ENCODE assay signal across 2 cellular contexts in genomic region chr1:89305493-89305892, GRCh38.
TF ChIP-seq lines count a peak whose summit lies in the region.

No MANE protein-coding gene starts in this region.

TF ChIP-seq in IMR-90, 13 proteins besides CTCF, POLR2A, EP300 and RAD21:
- TF ChIP-seq CEBPB (IDR thresholded peaks at IDR 0.05; ENCODE audit: low read depth, low read length) (no peak), MXI1 (IDR thresholded peaks at IDR 0.05; ENCODE audit: borderline replicate concordance, low read depth, low read length) (no peak), MAFK (IDR thresholded peaks at IDR 0.05; ENCODE audit: low read depth, low read length) (peak; percentile 94), BHLHE40 (IDR thresholded peaks at IDR 0.05; ENCODE audit: low read depth, low read length) (no peak)
- TF ChIP-seq, protein P1, sequence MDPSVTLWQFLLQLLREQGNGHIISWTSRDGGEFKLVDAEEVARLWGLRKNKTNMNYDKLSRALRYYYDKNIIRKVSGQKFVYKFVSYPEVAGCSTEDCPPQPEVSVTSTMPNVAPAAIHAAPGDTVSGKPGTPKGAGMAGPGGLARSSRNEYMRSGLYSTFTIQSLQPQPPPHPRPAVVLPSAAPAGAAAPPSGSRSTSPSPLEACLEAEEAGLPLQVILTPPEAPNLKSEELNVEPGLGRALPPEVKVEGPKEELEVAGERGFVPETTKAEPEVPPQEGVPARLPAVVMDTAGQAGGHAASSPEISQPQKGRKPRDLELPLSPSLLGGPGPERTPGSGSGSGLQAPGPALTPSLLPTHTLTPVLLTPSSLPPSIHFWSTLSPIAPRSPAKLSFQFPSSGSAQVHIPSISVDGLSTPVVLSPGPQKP (IDR thresholded peaks at IDR 0.05; ENCODE audit: borderline replicate concordance, low read depth, low read length): no peak

TF ChIP-seq in K562, 482 proteins besides CTCF, POLR2A, EP300 and RAD21:
- TF ChIP-seq REST (CRISPR knock-in tag; IDR thresholded peaks at IDR 0.05; ENCODE audit: low read depth) (no peak), ZNF316 (IDR thresholded peaks at IDR 0.05) (peak; percentile 89), NR0B1 (IDR thresholded peaks at IDR 0.05; ENCODE audit: partially characterized antibody) (no peak), MAFK (IDR thresholded peaks at IDR 0.05; ENCODE audit: low read length) (peak; percentile 89), HSF4 (CRISPR knock-in tag; IDR thresholded peaks at IDR 0.05; ENCODE audit: borderline replicate concordance) (no peak), MAFG (tag; conservative IDR thresholded peaks at IDR 0.05) (peak; percentile 87), ZNF583 (CRISPR knock-in tag; IDR thresholded peaks at IDR 0.05) (no peak), MAFF (IDR thresholded peaks at IDR 0.05; ENCODE audit: low read length) (peak; percentile 87), HINFP (tag; conservative IDR thresholded peaks at IDR 0.05; ENCODE audit: low read depth) (no peak), BACH1 (tag; IDR thresholded peaks at IDR 0.05) (no peak), C11orf30 (IDR thresholded peaks at IDR 0.05; ENCODE audit: low read depth) (peak; percentile 85), HNRNPK (IDR thresholded peaks at IDR 0.05; ENCODE audit: low read depth, low read length, poor library complexity, severe bottlenecking) (no peak), ZNF507 (tag; conservative IDR thresholded peaks at IDR 0.05) (no peak), ZNF384 (IDR thresholded peaks at IDR 0.05; ENCODE audit: low read depth, low read length) (no peak), ESRRB (CRISPR knock-in tag; IDR thresholded peaks at IDR 0.05; ENCODE audit: borderline replicate concordance) (no peak)
- TF ChIP-seq, protein P2, sequence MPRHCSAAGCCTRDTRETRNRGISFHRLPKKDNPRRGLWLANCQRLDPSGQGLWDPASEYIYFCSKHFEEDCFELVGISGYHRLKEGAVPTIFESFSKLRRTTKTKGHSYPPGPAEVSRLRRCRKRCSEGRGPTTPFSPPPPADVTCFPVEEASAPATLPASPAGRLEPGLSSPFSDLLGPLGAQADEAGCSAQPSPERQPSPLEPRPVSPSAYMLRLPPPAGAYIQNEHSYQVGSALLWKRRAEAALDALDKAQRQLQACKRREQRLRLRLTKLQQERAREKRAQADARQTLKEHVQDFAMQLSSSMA (CRISPR knock-in tag; IDR thresholded peaks at IDR 0.05): no peak
TF ChIP-seq in K562: peak in this region for 5.
